1 cellular context compared by ENCODE assay signal in genomic region chr5:173878224-173878967, GRCh38.
TF ChIP-seq lines count a peak whose summit lies in the region.

No MANE protein-coding gene starts in this region.

TF ChIP-seq in GM12878, 131 proteins besides CTCF, POLR2A, EP300 and RAD21 (continued from another document):
- no peak for TF ChIP-seq E4F1 (IDR thresholded peaks at IDR 0.05; ENCODE audit: borderline replicate concordance, partially characterized antibody)
- TF ChIP-seq DPF2 (IDR thresholded peaks at IDR 0.05) = no peak
- TF ChIP-seq BCL3 (IDR thresholded peaks at IDR 0.05; ENCODE audit: borderline replicate concordance, insufficient read depth, low read depth, low read length, poor library complexity, severe bottlenecking) = no peak
- TF ChIP-seq TAF1 (IDR thresholded peaks at IDR 0.05; ENCODE audit: borderline replicate concordance, low read depth, low read length) = no peak
- no peak for TF ChIP-seq TBL1XR1 (IDR thresholded peaks at IDR 0.05; ENCODE audit: low read depth, low read length)
- TF ChIP-seq HDAC2 (IDR thresholded peaks at IDR 0.05) = no peak
- no peak for TF ChIP-seq MLLT1 (IDR thresholded peaks at IDR 0.05)
- TF ChIP-seq SREBF2 (IDR thresholded peaks at IDR 0.05; ENCODE audit: low read length) = no peak
